ENCODE assay signal across 1 cellular context in genomic region chr18:36828630-36829361, GRCh38.
TF ChIP-seq lines count a peak whose summit lies in the region.

TSS of gene KIAA1328 (plus strand) at chr18:36829127. CDS start at chr18:36829139, 12 bp downstream.
TSS of gene TPGS2 (minus strand) at chr18:36829002. CDS start at chr18:36828767, 235 bp downstream.

TF ChIP-seq in K562, 482 proteins besides CTCF, POLR2A, EP300 and RAD21 (continued from another document and continues in another):
- no peak for TF ChIP-seq FOXP4 (CRISPR knock-in tag; IDR thresholded peaks at IDR 0.05; ENCODE audit: borderline replicate concordance)
- no peak for TF ChIP-seq HNRNPLL (IDR thresholded peaks at IDR 0.05; ENCODE audit: low read depth, low read length, poor library complexity, severe bottlenecking)
- TF ChIP-seq FUS (optimal IDR thresholded peaks at IDR 0.05; ENCODE audit: low read depth, low read length), result peak; percentile 96
- TF ChIP-seq CEBPB (tag; IDR thresholded peaks at IDR 0.05), result no peak
- no peak for TF ChIP-seq ZNF174 (CRISPR knock-in tag; IDR thresholded peaks at IDR 0.05)
- TF ChIP-seq CHD2 (IDR thresholded peaks at IDR 0.05; ENCODE audit: low read depth, low read length), result peak; percentile 49; the same call in 1 of the 2 replicates
- TF ChIP-seq ZNF512 (tag; IDR thresholded peaks at IDR 0.05), result no peak
- TF ChIP-seq ZKSCAN1 (IDR thresholded peaks at IDR 0.05; ENCODE audit: low read depth, low read length), result no peak
- peak; percentile 46 for TF ChIP-seq PHF20 (IDR thresholded peaks at IDR 0.05; ENCODE audit: partially characterized antibody)
- no peak for TF ChIP-seq MCM2 (IDR thresholded peaks at IDR 0.05; ENCODE audit: low read depth)
- 0 out of 2 replicates have a peak, but pooled peaks have one; percentile 47 for TF ChIP-seq THAP12 (CRISPR knock-in tag; IDR thresholded peaks at IDR 0.05)
- TF ChIP-seq BCOR (IDR thresholded peaks at IDR 0.05), result peak; percentile 38; the same call in 1 of the 2 replicates
- TF ChIP-seq ETS1 (conservative IDR thresholded peaks at IDR 0.05; ENCODE audit: control insufficient read depth, low read depth, low read length), result peak; percentile 60
- no peak for TF ChIP-seq ZNF23 (CRISPR knock-in tag; IDR thresholded peaks at IDR 0.05)
- no peak for TF ChIP-seq ELF2 (CRISPR knock-in tag; IDR thresholded peaks at IDR 0.05)
- TF ChIP-seq CXXC5 (CRISPR knock-in tag; IDR thresholded peaks at IDR 0.05), result peak; percentile 98
- TF ChIP-seq RBFOX2 (IDR thresholded peaks at IDR 0.05; ENCODE audit: low read depth, low read length), result peak; percentile 91
- no peak for TF ChIP-seq ZNF707 (CRISPR knock-in tag; conservative IDR thresholded peaks at IDR 0.05)
- no peak for TF ChIP-seq ZNF282 (CRISPR knock-in tag; IDR thresholded peaks at IDR 0.05)
- no peak for TF ChIP-seq POLR2AphosphoS2 (IDR thresholded peaks at IDR 0.05; ENCODE audit: low read length)
- TF ChIP-seq DNMT1 (IDR thresholded peaks at IDR 0.05), result no peak
- peak; percentile 79; the same call in 1 of the 2 replicates for TF ChIP-seq NR2F6 (CRISPR knock-in tag; IDR thresholded peaks at IDR 0.05)
- TF ChIP-seq NR0B1 (IDR thresholded peaks at IDR 0.05; ENCODE audit: partially characterized antibody), result no peak
- no peak for TF ChIP-seq ZNF253 (CRISPR knock-in tag; conservative IDR thresholded peaks at IDR 0.05)
- no peak for TF ChIP-seq ILK (tag; IDR thresholded peaks at IDR 0.05; ENCODE audit: borderline replicate concordance, low read depth)
- no peak for TF ChIP-seq ZNF518B (CRISPR knock-in tag; IDR thresholded peaks at IDR 0.05)
- TF ChIP-seq MITF (IDR thresholded peaks at IDR 0.05), result no peak
- TF ChIP-seq PKNOX1 (IDR thresholded peaks at IDR 0.05), result no peak
- TF ChIP-seq IRF1 (CRISPR knock-in tag; IDR thresholded peaks at IDR 0.05; ENCODE audit: borderline replicate concordance), result no peak
- TF ChIP-seq ZNF324 (CRISPR knock-in tag; IDR thresholded peaks at IDR 0.05), result no peak
- TF ChIP-seq FOXJ2 (tag; IDR thresholded peaks at IDR 0.05), result 0 out of 2 replicates have a peak, but pooled peaks have one; percentile 16
- peak; percentile 78 for TF ChIP-seq REST (CRISPR knock-in tag; IDR thresholded peaks at IDR 0.05; ENCODE audit: low read depth)
- peak in 1 of 3 experiments; percentile 48; a peak in 1 of 6 replicates for TF ChIP-seq ZBTB11 (CRISPR knock-in tag; IDR thresholded peaks at IDR 0.05)
